25 cellular contexts compared by ENCODE assay signal in the genomic region with DNA sequence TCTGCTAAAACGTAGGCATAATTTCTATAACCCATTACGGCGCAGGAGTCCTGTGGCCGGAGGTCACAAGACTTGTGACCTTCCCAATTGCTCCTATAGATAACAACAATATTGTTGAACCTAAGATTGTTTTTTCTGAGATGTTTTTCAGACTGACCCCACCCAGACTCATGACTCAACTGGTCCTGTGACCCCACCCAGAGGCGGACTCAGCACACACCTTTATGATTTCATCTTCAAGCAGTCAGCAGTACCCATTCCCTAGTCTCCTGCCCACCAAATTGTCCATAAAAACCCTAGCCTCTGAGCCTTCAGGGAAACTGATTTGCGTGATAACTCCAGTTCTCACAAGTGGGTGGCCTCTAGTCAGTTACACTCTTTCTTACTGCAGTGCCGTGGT.
"Had no signal": no experiment of that assay in that cellular context is flagged by ENCODE, and none has a peak within 500 bp of the region (broad histone marks: within the 10 kb centered on the region; RNA-seq: fewer than 3 reads in every experiment).

No MANE protein-coding gene starts in this region.

- H3K4me1 ChIP-seq: prostate gland, uterus had no signal

- H3K36me3 ChIP-seq: left ventricle myocardium inferior, ovary, prostate gland, spleen, tibial nerve, uterus had no signal

- ATAC-seq: naive thymus-derived CD4-positive, alpha-beta T cell; natural killer cell treated with Interleukin-12 subunit alpha and Interleukin-12 subunit beta and Interleukin-15 and Interleukin-18, amount 100 ng/mL, for 72 hours; right cardiac atrium; sciatic nerve; stimulated activated memory B cell treated with anti-CD40 and anti-IgM and Interleukin-4, amounts not matched to agents 10 μg/mL and 1 μg/mL and 100 μg/mL, for 72 hours; stimulated activated naive CD8-positive, alpha-beta T cell treated with anti-CD3 and anti-CD28 coated beads, Interleukin-15, amount 100 ng/mL, for 72 hours had no signal

- H3K9me3 Mint-ChIP-seq: immature natural killer cell; mesothelial cell of epicardium; natural killer cell treated with Interleukin-12 subunit alpha and Interleukin-12 subunit beta and Interleukin-15 and Interleukin-18, amount 100 ng/mL, for 72 hours; stimulated activated memory B cell treated with anti-CD40 and anti-IgM and Interleukin-4, amounts not matched to agents 10 μg/mL and 1 μg/mL and 100 μg/mL, for 72 hours; type B pancreatic cell had no signal

- H3K27me3 Mint-ChIP-seq: stimulated activated memory B cell treated with anti-CD40 and anti-IgM and Interleukin-4, amounts not matched to agents 10 μg/mL and 1 μg/mL and 100 μg/mL, for 72 hours; stimulated activated naive CD8-positive, alpha-beta T cell treated with anti-CD3 and anti-CD28 coated beads, Interleukin-15, amount 100 ng/mL, for 72 hours; type B pancreatic cell had no signal

- DNase-seq: hypothalamus; immature natural killer cell; kidney; left ventricle myocardium inferior; mesendoderm; naive thymus-derived CD4-positive, alpha-beta T cell; ovary; retina; right cardiac atrium; spleen; stimulated activated CD4-positive, alpha-beta T cell treated with anti-CD3 and anti-CD28 coated beads, Interleukin-4, amount 100 ng/mL, for 4 hours; stimulated activated CD8-positive, alpha-beta memory T cell treated with anti-CD3 and anti-CD28 coated beads, Interleukin-4, amount 100 ng/mL, for 48 hours; stimulated activated naive CD4-positive, alpha-beta T cell treated with Interleukin-2 at 50 U/mL for 16 hours; stimulated activated naive CD8-positive, alpha-beta T cell treated with anti-CD3 and anti-CD28 coated beads, Interleukin-15, amount 100 ng/mL, for 72 hours; substantia nigra; uterus had no signal

- H3K27ac Mint-ChIP-seq: mesothelial cell of epicardium; naive thymus-derived CD4-positive, alpha-beta T cell; natural killer cell treated with Interleukin-12 subunit alpha and Interleukin-12 subunit beta and Interleukin-15 and Interleukin-18, amount 100 ng/mL, for 72 hours; stimulated activated memory B cell treated with anti-CD40 and anti-IgM and Interleukin-4, amounts not matched to agents 10 μg/mL and 1 μg/mL and 100 μg/mL, for 72 hours; stimulated activated naive CD8-positive, alpha-beta T cell treated with anti-CD3 and anti-CD28 coated beads, Interleukin-15, amount 100 ng/mL, for 72 hours; type B pancreatic cell had no signal

- H3K4me3 ChIP-seq: left ventricle myocardium inferior, lung, ovary, prostate gland, skin epidermis, spleen, tibial nerve, uterus had no signal

- H3K27ac ChIP-seq: left ventricle myocardium inferior, ovary, prostate gland, spleen, tibial nerve, uterus had no signal

- H3K9me3 ChIP-seq: ovary, prostate gland, tibial nerve, uterus had no signal

- H3K36me3 Mint-ChIP-seq: immature natural killer cell; mesothelial cell of epicardium; natural killer cell treated with Interleukin-12 subunit alpha and Interleukin-12 subunit beta and Interleukin-15 and Interleukin-18, amount 100 ng/mL, for 72 hours; stimulated activated memory B cell treated with anti-CD40 and anti-IgM and Interleukin-4, amounts not matched to agents 10 μg/mL and 1 μg/mL and 100 μg/mL, for 72 hours; type B pancreatic cell had no signal

- H3K4me3 Mint-ChIP-seq: immature natural killer cell; mesothelial cell of epicardium; naive thymus-derived CD4-positive, alpha-beta T cell; natural killer cell treated with Interleukin-12 subunit alpha and Interleukin-12 subunit beta and Interleukin-15 and Interleukin-18, amount 100 ng/mL, for 72 hours; stimulated activated memory B cell treated with anti-CD40 and anti-IgM and Interleukin-4, amounts not matched to agents 10 μg/mL and 1 μg/mL and 100 μg/mL, for 72 hours; stimulated activated naive CD8-positive, alpha-beta T cell treated with anti-CD3 and anti-CD28 coated beads, Interleukin-15, amount 100 ng/mL, for 72 hours; type B pancreatic cell had no signal

- H3K27me3 ChIP-seq: ovary, spleen, tibial nerve, uterus had no signal

- H3K4me1 Mint-ChIP-seq: stimulated activated memory B cell treated with anti-CD40 and anti-IgM and Interleukin-4, amounts not matched to agents 10 μg/mL and 1 μg/mL and 100 μg/mL, for 72 hours had no signal
